21 cellular contexts compared by ENCODE assay signal in genomic region chr11:90836031-90836430, GRCh38.
DNase-seq lines count a peak whose midpoint lies in the region; ATAC-seq and TF ChIP-seq lines count a peak whose summit lies in the region.
"Had no signal": no experiment of that assay in that cellular context is flagged by ENCODE, and none has a peak within 500 bp of the region (broad histone marks: within the 10 kb centered on the region; RNA-seq: fewer than 3 reads in every experiment).

No MANE protein-coding gene starts in this region.

- H3K4me3 ChIP-seq in GM23338: no peak overlapping the region
- no peak overlapping the region for H3K4me3 ChIP-seq in endodermal cell (ENCODE audit: low read length)
- H3K4me3 ChIP-seq: A549; BLaER1 treated with 17β-estradiol and CSF1 and Interleukin-3, amounts not matched to agents 10 nM and 100 nM; GM23248 had no signal

- no peak overlapping the region for H2AFZ ChIP-seq in GM23338
- H2AFZ ChIP-seq: GM23248 had no signal

- ATAC-seq in GM23338 (no peak), omental fat pad (ENCODE audit: low FRiP score) (no peak)
- ATAC-seq: A549 had no signal

- H3K9me2 ChIP-seq in GM23338 (ENCODE audit: insufficient read depth): peaks cover 5% of the 10 kb centered on the region; the same call in 1 of the 2 replicates

- no peak overlapping the region for H3K4me2 ChIP-seq in GM23338
- H3K4me2 ChIP-seq: A549; BLaER1 treated with 17β-estradiol and CSF1 and Interleukin-3, amounts not matched to agents 10 nM and 100 nM had no signal

- H3K4me3 Mint-ChIP-seq in GM23338 (no peak overlapping the region), progenitor cell of endocrine pancreas (ENCODE audit: low read depth) (no peak overlapping the region), endodermal cell (no peak overlapping the region)
- H3K4me3 Mint-ChIP-seq: CD14-positive monocyte; CD4-positive, alpha-beta T cell; CD8-positive, alpha-beta memory T cell; H9; HFFc6 had no signal

- no peak for TF ChIP-seq CTCF in GM23338 (conservative IDR thresholded peaks at IDR 0.05; ENCODE audit: low read depth in 2 of 2)
- TF ChIP-seq CTCF in progenitor cell of endocrine pancreas (IDR thresholded peaks at IDR 0.05; ENCODE audit: unreplicated experiment): no peak
- no peak for TF ChIP-seq CTCF in endodermal cell (conservative IDR thresholded peaks at IDR 0.05)
- no peak for TF ChIP-seq CTCF in omental fat pad (IDR thresholded peaks at IDR 0.05)

- H3K36me3 ChIP-seq in GM23338 (ENCODE audit: insufficient read depth) (no peaks in the 10 kb centered on the region), endodermal cell (ENCODE audit: control insufficient read depth, insufficient read depth, low read length) (no peaks in the 10 kb centered on the region)
- H3K36me3 ChIP-seq: BE2C; BLaER1 treated with 17β-estradiol and CSF1 and Interleukin-3, amounts not matched to agents 10 nM and 100 nM had no signal

- H3K27me3 ChIP-seq in GM23338 (ENCODE audit: insufficient read depth): no peaks in the 10 kb centered on the region
- H3K27me3 ChIP-seq in endodermal cell (ENCODE audit: control insufficient read depth, insufficient read depth, low read length, poor library complexity, severe bottlenecking): no peaks in the 10 kb centered on the region
- H3K27me3 ChIP-seq: BE2C; BLaER1 treated with 17β-estradiol and CSF1 and Interleukin-3, amounts not matched to agents 10 nM and 100 nM had no signal

- H3K4me1 Mint-ChIP-seq in GM23338: peaks cover 16% of the 10 kb centered on the region; the same call in 2 of the 3 replicates
- peaks cover 3% of the 10 kb centered on the region for H3K4me1 Mint-ChIP-seq in progenitor cell of endocrine pancreas (ENCODE audit: low read depth)
- peaks cover 7% of the 10 kb centered on the region for H3K4me1 Mint-ChIP-seq in endodermal cell
- H3K4me1 Mint-ChIP-seq: CD14-positive monocyte; CD8-positive, alpha-beta memory T cell had no signal

- H3K9me3 ChIP-seq in endodermal cell (ENCODE audit: control insufficient read depth, low read length): no peaks in the 10 kb centered on the region
- H3K9me3 ChIP-seq: A549; BE2C; BLaER1 treated with 17β-estradiol and CSF1 and Interleukin-3, amounts not matched to agents 10 nM and 100 nM had no signal

- H3F3A ChIP-seq in GM23338 (replicated peaks; ENCODE audit: low read depth): no peaks in the 10 kb centered on the region

- WGBS in endodermal cell (ENCODE audit: insufficient coverage in 1 of 2, insufficient read length in 1 of 2), 2 experiments: 82 to 100% methylated on average over 1 of the region's 1 CpG

- H3K27ac Mint-ChIP-seq in GM23338 (0 out of 2 replicates have a peak overlapping the region, but pooled peaks have one; percentile 38), progenitor cell of endocrine pancreas (no peak overlapping the region), endodermal cell (no peak overlapping the region)
- H3K27ac Mint-ChIP-seq: CD14-positive monocyte; CD4-positive, alpha-beta T cell; CD8-positive, alpha-beta memory T cell; HFFc6 had no signal

- no peaks in the 10 kb centered on the region for H3K9me3 Mint-ChIP-seq in GM23338
- H3K9me3 Mint-ChIP-seq in progenitor cell of endocrine pancreas (ENCODE audit: low read depth): no peaks in the 10 kb centered on the region
- H3K9me3 Mint-ChIP-seq in endodermal cell: no peaks in the 10 kb centered on the region
- H3K9me3 Mint-ChIP-seq: H9 had no signal

- no peak for DNase-seq in GM23338 (ENCODE audit: low spot score)
- peak; percentile 24 for DNase-seq in NCI-H1048 (lab: John Stamatoyannopoulos, UW)
- peak; percentile 86 for DNase-seq in NCI-H69 (lab: John Stamatoyannopoulos, UW)
- no peak for DNase-seq in progenitor cell of endocrine pancreas (ENCODE audit: low spot score, unreplicated experiment)
- no peak for DNase-seq in endodermal cell
- DNase-seq in omental fat pad (ENCODE audit: low spot score): no peak
- DNase-seq: 8988T; ACHN; AML-193; BE2C; Calu3; CD4-positive, alpha-beta T cell; CD8-positive, alpha-beta memory T cell; DMS53; DMS79 treated with DMSO at 0.1 percent for 48 hours; GM23248; H9; HFFc6 had no signal

- no peaks in the 10 kb centered on the region for H4K20me1 ChIP-seq in GM23338 (replicated peaks; ENCODE audit: insufficient read depth)
- H4K20me1 ChIP-seq: BLaER1 treated with 17β-estradiol and CSF1 and Interleukin-3, amounts not matched to agents 10 nM and 100 nM had no signal

- H3K36me3 Mint-ChIP-seq in GM23338 (ENCODE audit: low read depth) (no peaks in the 10 kb centered on the region), progenitor cell of endocrine pancreas (ENCODE audit: insufficient read depth) (no peaks in the 10 kb centered on the region), endodermal cell (ENCODE audit: low read depth) (no peaks in the 10 kb centered on the region)
- H3K36me3 Mint-ChIP-seq: CD14-positive monocyte; CD8-positive, alpha-beta memory T cell had no signal

- H3K79me2 ChIP-seq in GM23338 (replicated peaks; ENCODE audit: insufficient read depth): no peaks in the 10 kb centered on the region

- H3K9ac ChIP-seq in endodermal cell (ENCODE audit: extremely low read depth, low read length, poor library complexity, severe bottlenecking): no peak overlapping the region
- H3K9ac ChIP-seq: BLaER1 treated with 17β-estradiol and CSF1 and Interleukin-3, amounts not matched to agents 10 nM and 100 nM; GM23248 had no signal

- H3K27ac ChIP-seq in GM23338 (ENCODE audit: low read depth) (no peak overlapping the region), endodermal cell (ENCODE audit: low read depth, low read length) (no peak overlapping the region)
- H3K27ac ChIP-seq: A549; BLaER1 treated with 17β-estradiol and CSF1 and Interleukin-3, amounts not matched to agents 10 nM and 100 nM; GM23248 had no signal

- H3K4me1 ChIP-seq in GM23338 (ENCODE audit: insufficient read depth) (peaks cover 18% of the 10 kb centered on the region), endodermal cell (ENCODE audit: control insufficient read depth, insufficient read depth, low read length) (no peaks in the 10 kb centered on the region)
- H3K4me1 ChIP-seq: A549; BE2C; BLaER1 treated with 17β-estradiol and CSF1 and Interleukin-3, amounts not matched to agents 10 nM and 100 nM had no signal

- H3K27me3 Mint-ChIP-seq in GM23338 (ENCODE audit: insufficient read depth, low read depth, poor library complexity) (no peaks in the 10 kb centered on the region), progenitor cell of endocrine pancreas (no peaks in the 10 kb centered on the region), endodermal cell (ENCODE audit: insufficient read depth) (no peaks in the 10 kb centered on the region)
- H3K27me3 Mint-ChIP-seq: CD4-positive, alpha-beta T cell; CD8-positive, alpha-beta memory T cell had no signal

TF ChIP-seq in GM23338, 12 proteins besides CTCF, POLR2A, EP300 and RAD21 (continues in another document):
- TF ChIP-seq, protein P1, sequence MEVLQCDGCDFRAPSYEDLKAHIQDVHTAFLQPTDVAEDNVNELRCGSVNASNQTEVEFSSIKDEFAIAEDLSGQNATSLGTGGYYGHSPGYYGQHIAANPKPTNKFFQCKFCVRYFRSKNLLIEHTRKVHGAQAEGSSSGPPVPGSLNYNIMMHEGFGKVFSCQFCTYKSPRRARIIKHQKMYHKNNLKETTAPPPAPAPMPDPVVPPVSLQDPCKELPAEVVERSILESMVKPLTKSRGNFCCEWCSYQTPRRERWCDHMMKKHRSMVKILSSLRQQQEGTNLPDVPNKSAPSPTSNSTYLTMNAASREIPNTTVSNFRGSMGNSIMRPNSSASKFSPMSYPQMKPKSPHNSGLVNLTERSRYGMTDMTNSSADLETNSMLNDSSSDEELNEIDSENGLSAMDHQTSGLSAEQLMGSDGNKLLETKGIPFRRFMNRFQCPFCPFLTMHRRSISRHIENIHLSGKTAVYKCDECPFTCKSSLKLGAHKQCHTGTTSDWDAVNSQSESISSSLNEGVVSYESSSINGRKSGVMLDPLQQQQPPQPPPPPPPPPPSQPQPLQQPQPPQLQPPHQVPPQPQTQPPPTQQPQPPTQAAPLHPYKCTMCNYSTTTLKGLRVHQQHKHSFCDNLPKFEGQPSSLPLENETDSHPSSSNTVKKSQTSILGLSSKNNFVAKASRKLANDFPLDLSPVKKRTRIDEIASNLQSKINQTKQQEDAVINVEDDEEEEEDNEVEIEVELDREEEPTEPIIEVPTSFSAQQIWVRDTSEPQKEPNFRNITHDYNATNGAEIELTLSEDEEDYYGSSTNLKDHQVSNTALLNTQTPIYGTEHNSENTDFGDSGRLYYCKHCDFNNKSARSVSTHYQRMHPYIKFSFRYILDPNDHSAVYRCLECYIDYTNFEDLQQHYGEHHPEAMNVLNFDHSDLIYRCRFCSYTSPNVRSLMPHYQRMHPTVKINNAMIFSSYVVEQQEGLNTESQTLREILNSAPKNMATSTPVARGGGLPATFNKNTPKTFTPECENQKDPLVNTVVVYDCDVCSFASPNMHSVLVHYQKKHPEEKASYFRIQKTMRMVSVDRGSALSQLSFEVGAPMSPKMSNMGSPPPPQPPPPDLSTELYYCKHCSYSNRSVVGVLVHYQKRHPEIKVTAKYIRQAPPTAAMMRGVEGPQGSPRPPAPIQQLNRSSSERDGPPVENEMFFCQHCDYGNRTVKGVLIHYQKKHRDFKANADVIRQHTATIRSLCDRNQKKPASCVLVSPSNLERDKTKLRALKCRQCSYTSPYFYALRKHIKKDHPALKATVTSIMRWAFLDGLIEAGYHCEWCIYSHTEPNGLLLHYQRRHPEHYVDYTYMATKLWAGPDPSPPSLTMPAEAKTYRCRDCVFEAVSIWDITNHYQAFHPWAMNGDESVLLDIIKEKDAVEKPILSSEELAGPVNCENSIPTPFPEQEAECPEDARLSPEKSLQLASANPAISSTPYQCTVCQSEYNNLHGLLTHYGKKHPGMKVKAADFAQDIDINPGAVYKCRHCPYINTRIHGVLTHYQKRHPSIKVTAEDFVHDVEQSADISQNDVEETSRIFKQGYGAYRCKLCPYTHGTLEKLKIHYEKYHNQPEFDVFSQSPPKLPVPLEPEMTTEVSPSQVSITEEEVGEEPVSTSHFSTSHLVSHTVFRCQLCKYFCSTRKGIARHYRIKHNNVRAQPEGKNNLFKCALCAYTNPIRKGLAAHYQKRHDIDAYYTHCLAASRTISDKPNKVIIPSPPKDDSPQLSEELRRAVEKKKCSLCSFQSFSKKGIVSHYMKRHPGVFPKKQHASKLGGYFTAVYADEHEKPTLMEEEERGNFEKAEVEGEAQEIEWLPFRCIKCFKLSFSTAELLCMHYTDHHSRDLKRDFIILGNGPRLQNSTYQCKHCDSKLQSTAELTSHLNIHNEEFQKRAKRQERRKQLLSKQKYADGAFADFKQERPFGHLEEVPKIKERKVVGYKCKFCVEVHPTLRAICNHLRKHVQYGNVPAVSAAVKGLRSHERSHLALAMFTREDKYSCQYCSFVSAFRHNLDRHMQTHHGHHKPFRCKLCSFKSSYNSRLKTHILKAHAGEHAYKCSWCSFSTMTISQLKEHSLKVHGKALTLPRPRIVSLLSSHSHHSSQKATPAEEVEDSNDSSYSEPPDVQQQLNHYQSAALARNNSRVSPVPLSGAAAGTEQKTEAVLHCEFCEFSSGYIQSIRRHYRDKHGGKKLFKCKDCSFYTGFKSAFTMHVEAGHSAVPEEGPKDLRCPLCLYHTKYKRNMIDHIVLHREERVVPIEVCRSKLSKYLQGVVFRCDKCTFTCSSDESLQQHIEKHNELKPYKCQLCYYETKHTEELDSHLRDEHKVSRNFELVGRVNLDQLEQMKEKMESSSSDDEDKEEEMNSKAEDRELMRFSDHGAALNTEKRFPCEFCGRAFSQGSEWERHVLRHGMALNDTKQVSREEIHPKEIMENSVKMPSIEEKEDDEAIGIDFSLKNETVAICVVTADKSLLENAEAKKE (CRISPR knock-in tag; IDR thresholded peaks at IDR 0.05): no peak

Comparison
In these comparisons a context has a peak if more than half of its experiments do, and no peak if none do; other contexts are left out.
1. DNase-seq: peak in NCI-H1048 (single experiment) and NCI-H69 (single experiment); none in GM23338 (single experiment), progenitor cell of endocrine pancreas (single experiment), endodermal cell (single experiment) and omental fat pad (single experiment).